8 cellular contexts compared by ENCODE assay signal in the genomic region with DNA sequence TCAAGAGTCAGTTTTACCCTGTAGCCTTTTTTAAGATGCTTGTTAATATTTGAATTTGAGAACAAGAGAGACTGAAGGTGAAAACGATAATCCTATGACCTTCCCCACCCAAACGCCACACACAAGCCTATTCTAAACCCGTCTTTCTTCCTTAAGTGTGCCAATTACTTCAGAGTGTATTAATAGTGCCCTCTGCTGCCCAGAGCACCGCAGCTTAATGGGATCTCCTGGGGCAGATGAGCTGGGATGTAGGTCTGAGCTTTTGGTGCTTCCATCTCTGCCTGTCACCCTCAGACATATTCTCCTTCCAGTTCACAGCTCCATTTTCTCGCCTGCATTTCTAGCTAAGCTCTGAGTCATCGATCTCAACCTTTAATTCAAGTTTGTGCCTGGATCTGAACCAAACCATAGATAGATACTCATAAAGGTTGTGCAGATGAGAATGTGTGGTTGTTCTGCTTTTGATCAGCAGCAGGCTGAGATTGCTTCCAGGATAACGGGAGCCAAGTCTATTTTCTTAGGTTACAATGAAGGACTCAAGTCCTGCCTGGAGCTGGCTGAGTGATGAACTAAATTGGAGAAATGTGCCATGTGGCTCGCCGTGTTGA. TPM values are rescaled to one million over a fixed set of nuclear protein-coding genes. Genes with fewer than 3 reads are reported as not detected.
A peak's percentile ranks its signal among the peaks of the same experiment; 100 is the strongest.
DNase-seq lines count a peak whose midpoint lies in the region; ATAC-seq and TF ChIP-seq lines count a peak whose summit lies in the region.

No MANE protein-coding gene starts in this region.

- peaks cover 17% of the 10 kb centered on the region for H3K27me3 Mint-ChIP-seq in nephron (ENCODE audit: low read depth)
- no peaks in the 10 kb centered on the region for H3K27me3 Mint-ChIP-seq in activated CD4-positive, alpha-beta T cell treated with anti-CD3 and anti-CD28 coated beads, Interleukin-2, amount 10 ng/mL, durations not matched to agents 7 days and 5 days

- no peaks in the 10 kb centered on the region for H3K27me3 ChIP-seq in gastroesophageal sphincter

- no peak for TF ChIP-seq EP300 in gastroesophageal sphincter (IDR thresholded peaks at IDR 0.05)

- H3K4me3 ChIP-seq in gastroesophageal sphincter: no peak overlapping the region

- CTCF ChIA-PET in activated CD4-positive, alpha-beta T cell treated with anti-CD3 and anti-CD28 coated beads, Interleukin-2, amount 10 ng/mL, durations not matched to agents 7 days and 5 days (lab: Charles Lee): no interaction called here
- CTCF ChIA-PET in HEK293T (lab: Yijun Ruan, JAX): interaction anchor here (1.3 kb wide), 1 partner anchor 317 kb away, joined by 3 read pairs; no protein-coding TSS in a partner anchor

- no peak for TF ChIP-seq POLR2A in gastroesophageal sphincter (IDR thresholded peaks at IDR 0.05)

- H3K36me3 ChIP-seq in gastroesophageal sphincter: no peaks in the 10 kb centered on the region

- H3K4me3 Mint-ChIP-seq in nephron: no peak overlapping the region
- no peak overlapping the region for H3K4me3 Mint-ChIP-seq in activated CD4-positive, alpha-beta T cell treated with anti-CD3 and anti-CD28 coated beads, Interleukin-2, amount 10 ng/mL, durations not matched to agents 7 days and 5 days

- H3K9me3 ChIP-seq in gastroesophageal sphincter: no peaks in the 10 kb centered on the region

- no peak overlapping the region for H3K27ac Mint-ChIP-seq in nephron
- H3K27ac Mint-ChIP-seq in activated CD4-positive, alpha-beta T cell treated with anti-CD3 and anti-CD28 coated beads, Interleukin-2, amount 10 ng/mL, durations not matched to agents 7 days and 5 days: no peak overlapping the region

- H3K4me1 ChIP-seq in gastroesophageal sphincter: no peaks in the 10 kb centered on the region

- H3K36me3 Mint-ChIP-seq in nephron (ENCODE audit: low read depth): no peaks in the 10 kb centered on the region
- no peaks in the 10 kb centered on the region for H3K36me3 Mint-ChIP-seq in activated CD4-positive, alpha-beta T cell treated with anti-CD3 and anti-CD28 coated beads, Interleukin-2, amount 10 ng/mL, durations not matched to agents 7 days and 5 days (ENCODE audit: low read depth)

- DNase-seq in DMS53 (lab: John Stamatoyannopoulos, UW) (peak; percentile 71), NCI-H1105 (lab: John Stamatoyannopoulos, UW) (peak; percentile 27), caudate nucleus (lab: John Stamatoyannopoulos, UW) (peak in 38 of 61 donors; percentile 0 to 60 (median 18)), HEK293T (ENCODE audit: extremely low spot score) (no peak)
- DNase-seq in activated CD4-positive, alpha-beta T cell treated with anti-CD3 and anti-CD28 coated beads, Interleukin-2, amount 10 ng/mL, durations not matched to agents 7 days and 5 days: no peak

- 32 to 47% methylated on average over 7 to 8 of the region's 9 CpGs for WGBS in gastroesophageal sphincter (ENCODE audit: low coverage in 1 of 2), 2 donors

- H3K27ac ChIP-seq in caudate nucleus (ENCODE audit: low read depth, low read length) (no peak overlapping the region), gastroesophageal sphincter (no peak overlapping the region)

- ATAC-seq in gastroesophageal sphincter (no peak), HG02763 (IDR thresholded peaks at IDR 0.05; ENCODE audit: unreplicated experiment) (no peak)

- POLR2A ChIA-PET in activated CD4-positive, alpha-beta T cell treated with anti-CD3 and anti-CD28 coated beads, Interleukin-2, amount 10 ng/mL, durations not matched to agents 7 days and 5 days (lab: Charles Lee): no interaction called here
- POLR2A ChIA-PET in HEK293T (lab: Yijun Ruan, JAX): no interaction called here

- TF ChIP-seq CTCF in nephron (IDR thresholded peaks at IDR 0.05; ENCODE audit: unreplicated experiment in 3 of 3): peak; percentile 31 to 41 (median 41)
- no peak for TF ChIP-seq CTCF in gastroesophageal sphincter (IDR thresholded peaks at IDR 0.05)

- H3K4me1 Mint-ChIP-seq in nephron: no peaks in the 10 kb centered on the region
- no peaks in the 10 kb centered on the region for H3K4me1 Mint-ChIP-seq in activated CD4-positive, alpha-beta T cell treated with anti-CD3 and anti-CD28 coated beads, Interleukin-2, amount 10 ng/mL, durations not matched to agents 7 days and 5 days

- H3K9me3 Mint-ChIP-seq in nephron: no peaks in the 10 kb centered on the region
- no peaks in the 10 kb centered on the region for H3K9me3 Mint-ChIP-seq in activated CD4-positive, alpha-beta T cell treated with anti-CD3 and anti-CD28 coated beads, Interleukin-2, amount 10 ng/mL, durations not matched to agents 7 days and 5 days

TF ChIP-seq in HEK293T, 16 proteins besides CTCF, POLR2A, EP300 and RAD21:
- TF ChIP-seq FOXK2 (IDR thresholded peaks at IDR 0.05) (no peak), SUZ12 (IDR thresholded peaks at IDR 0.05) (no peak), FOXM1 (IDR thresholded peaks at IDR 0.05; ENCODE audit: borderline replicate concordance) (no peak)

RNA-seq across cellular contexts. Expression of gene CDH13, which starts 46.4 kb away (rescaled TPM):
- not detected for total RNA-seq in activated CD4-positive, alpha-beta T cell treated with anti-CD3 and anti-CD28 coated beads, Interleukin-2, amount 10 ng/mL, durations not matched to agents 7 days and 5 days
- 10 to 100 TPM in 2 of 4 donors, 1 to 10 TPM in 2; 4.2 to 22.3 (median 11.4) TPM for total RNA-seq in gastroesophageal sphincter

Comparison
In these comparisons a context has a peak if more than half of its experiments do, and no peak if none do; other contexts are left out.
1. DNase-seq: peak in DMS53 (single experiment), NCI-H1105 (single experiment) and caudate nucleus (38 of 61); none in activated CD4-positive, alpha-beta T cell treated with anti-CD3 and anti-CD28 coated beads, Interleukin-2, amount 10 ng/mL, durations not matched to agents 7 days and 5 days (single experiment) and HEK293T (single experiment).
2. CTCF ChIP-seq: peak in nephron (3 of 3); none in gastroesophageal sphincter (0 of 4).
3. RNA of gene CDH13, which starts 46.4 kb away (total RNA-seq): 4.2 to 22.3 TPM in gastroesophageal sphincter; not detected in activated CD4-positive, alpha-beta T cell treated with anti-CD3 and anti-CD28 coated beads, Interleukin-2, amount 10 ng/mL, durations not matched to agents 7 days and 5 days; every median in the first group is over 4 times any median in the second.